ENCODE assay signal across 11 cellular contexts in genomic region chr15:74082450-74082849, GRCh38. TPM values are rescaled to one million over a fixed set of nuclear protein-coding genes. Genes with fewer than 3 reads are reported as not detected.
"Had no signal": no experiment of that assay in that cellular context is flagged by ENCODE, and none has a peak within 500 bp of the region (broad histone marks: within the 10 kb centered on the region; RNA-seq: fewer than 3 reads in every experiment).

TSS of gene GOLGA6A (minus strand) at chr15:74082550. CDS start at chr15:74082509, 41 bp downstream.

RNA-seq across cellular contexts. Expression of gene GOLGA6A, which starts in this region (rescaled TPM):
- total RNA-seq: activated B cell treated with CpG ODN at 0.5 μM for 24 hours; activated CD4-positive, alpha-beta memory T cell treated with anti-CD3 and anti-CD28 coated beads for 36 hours; activated CD4-positive, alpha-beta memory T cell treated with anti-CD3 and anti-CD28 coated beads, Interleukin-2, amount 10 ng/mL, durations not matched to agents 7 days and 5 days; activated CD4-positive, alpha-beta T cell treated with anti-CD3 and anti-CD28 coated beads for 36 hours; activated CD4-positive, alpha-beta T cell treated with anti-CD3 and anti-CD28 coated beads, Interleukin-2, amount 10 ng/mL, durations not matched to agents 24 days and 14 days; activated CD4-positive, alpha-beta T cell treated with anti-CD3 and anti-CD28 coated beads, Interleukin-2, amount 10 ng/mL, durations not matched to agents 7 days and 5 days; activated CD8-positive, alpha-beta memory T cell treated with anti-CD3 and anti-CD28 coated beads for 36 hours; activated CD8-positive, alpha-beta memory T cell treated with anti-CD3 and anti-CD28 coated beads, Interleukin-2, amount 10 ng/mL, durations not matched to agents 7 days and 5 days; activated CD8-positive, alpha-beta T cell treated with anti-CD3 and anti-CD28 coated beads for 36 hours; activated CD8-positive, alpha-beta T cell treated with anti-CD3 and anti-CD28 coated beads, Interleukin-2, amount 10 ng/mL, durations not matched to agents 7 days and 5 days; T-helper 2 cell treated with Interferon-gamma antibody and Interleukin-4, amounts not matched to agents 100 ng/mL and 5 ng/mL, for 36 hours had no signal
